Comparison of ENCODE assay signal across 22 cellular contexts in the genomic region with DNA sequence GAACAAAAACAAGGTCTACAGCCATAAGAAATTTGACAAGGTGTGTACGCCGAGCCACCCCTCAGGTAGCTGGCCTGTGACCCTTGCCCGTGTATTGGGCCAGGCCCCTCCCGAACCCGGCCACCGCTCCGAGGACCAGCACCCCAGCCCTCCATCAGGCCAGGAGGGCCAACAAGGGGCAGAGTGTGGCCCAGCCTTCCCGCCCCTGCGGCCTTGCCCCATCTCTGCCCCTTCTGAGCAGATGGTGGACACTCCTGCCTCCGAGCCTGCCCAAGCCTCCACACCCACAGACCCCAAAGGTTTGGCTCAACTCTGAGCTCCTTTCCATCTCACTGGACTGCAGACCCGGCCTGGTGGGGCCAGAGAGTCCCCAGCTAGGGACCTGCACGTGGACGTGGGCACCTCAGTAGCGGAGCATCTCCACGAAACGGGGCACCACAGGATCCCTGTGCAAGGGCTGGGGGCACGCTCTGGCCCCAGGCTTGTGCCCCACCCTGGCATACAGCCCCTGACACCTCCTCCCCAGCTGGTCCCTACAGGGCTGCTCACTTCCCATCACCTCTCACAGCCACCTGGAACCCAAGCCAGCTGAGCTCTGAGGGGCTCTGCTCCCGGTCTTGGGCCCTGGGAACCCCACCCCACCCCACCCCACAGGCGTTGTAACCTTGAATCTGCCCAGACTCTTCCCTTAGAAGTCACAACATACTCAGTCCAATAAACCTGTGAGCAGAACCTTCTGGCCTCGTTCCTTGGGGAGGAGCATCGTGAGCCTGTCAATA. TPM values are rescaled to one million over a fixed set of nuclear protein-coding genes. Genes with fewer than 3 reads are reported as not detected.
DNase-seq lines count a peak whose midpoint lies in the region; ATAC-seq, FAIRE-seq and TF ChIP-seq lines count a peak whose summit lies in the region.
"Had no signal": no experiment of that assay in that cellular context is flagged by ENCODE, and none has a peak within 500 bp of the region (broad histone marks: within the 10 kb centered on the region; RNA-seq: fewer than 3 reads in every experiment).

No MANE protein-coding gene starts in this region.

- TF ChIP-seq EP300 in tibial nerve (IDR thresholded peaks at IDR 0.05) = no peak

- peaks cover 8% of the 10 kb centered on the region for H3K9me3 Mint-ChIP-seq in activated naive CD8-positive, alpha-beta T cell treated with anti-CD3 and anti-CD28 coated beads, Interleukin-2, amount 50 U/mL, for 24 hours
- H3K9me3 Mint-ChIP-seq in stimulated activated naive B cell treated with anti-CD40 and anti-IgM and Interleukin-4, amounts not matched to agents 10 μg/mL and 1 μg/mL and 100 μg/mL, for 72 hours = peaks cover 2 to 5% of the 10 kb centered on the region in 2 donors
- H3K9me3 Mint-ChIP-seq in CD4-positive, alpha-beta T cell = no peaks in the 10 kb centered on the region

- H3K4me3 ChIP-seq in HEK293 (ENCODE audit: low read depth, low read length) (no peak overlapping the region), kidney (ENCODE audit: low read length in 2 of 2) (no peak overlapping the region), tibial nerve (no peak overlapping the region)
- H3K4me3 ChIP-seq: BLaER1, lung, right lobe of liver, transverse colon had no signal

- H3K27ac Mint-ChIP-seq in activated naive CD8-positive, alpha-beta T cell treated with anti-CD3 and anti-CD28 coated beads, Interleukin-2, amount 50 U/mL, for 24 hours = peak overlapping the region; percentile 31
- H3K27ac Mint-ChIP-seq in stimulated activated naive B cell treated with anti-CD40 and anti-IgM and Interleukin-4, amounts not matched to agents 10 μg/mL and 1 μg/mL and 100 μg/mL, for 72 hours = peak overlapping the region; percentile 80
- H3K27ac Mint-ChIP-seq in CD4-positive, alpha-beta T cell = no peak overlapping the region

- TF ChIP-seq POLR2A in tibial nerve (IDR thresholded peaks at IDR 0.05) = no peak

- no peak overlapping the region for H3K4me3 Mint-ChIP-seq in activated naive CD8-positive, alpha-beta T cell treated with anti-CD3 and anti-CD28 coated beads, Interleukin-2, amount 50 U/mL, for 24 hours
- H3K4me3 Mint-ChIP-seq in stimulated activated naive B cell treated with anti-CD40 and anti-IgM and Interleukin-4, amounts not matched to agents 10 μg/mL and 1 μg/mL and 100 μg/mL, for 72 hours = no peak overlapping the region
- no peak overlapping the region for H3K4me3 Mint-ChIP-seq in CD4-positive, alpha-beta T cell

- no peak for ATAC-seq in activated naive CD8-positive, alpha-beta T cell treated with anti-CD3 and anti-CD28 coated beads, Interleukin-2, amount 50 U/mL, for 24 hours
- ATAC-seq in stimulated activated naive B cell treated with anti-CD40 and anti-IgM and Interleukin-4, amounts not matched to agents 10 μg/mL and 1 μg/mL and 100 μg/mL, for 72 hours (replicated peaks) = no peak
- no peak for ATAC-seq in CD4-positive, alpha-beta T cell (ENCODE audit: poor library complexity)
- ATAC-seq: stimulated activated naive CD8-positive, alpha-beta T cell treated with anti-CD3 and anti-CD28 coated beads, Interleukin-15, Interleukin-2, amounts not matched to agents 100 U/mL and 50 U/mL, for 24 hours had no signal

- H3K36me3 ChIP-seq in HEK293 (ENCODE audit: control insufficient read depth in 2 of 2, insufficient read depth in 1 of 2, low read length in 2 of 2) (peaks cover 0 to 44% of the 10 kb centered on the region in 2 experiments; a peak in 2 of 3 replicates), kidney (ENCODE audit: control insufficient read depth in 1 of 2, insufficient read depth in 2 of 2, low read length in 2 of 2) (no peaks in the 10 kb centered on the region), tibial nerve (peaks cover 0 to 29% (median 0%) of the 10 kb centered on the region in 3 donors)
- H3K36me3 ChIP-seq: transverse colon had no signal

- POLR2A ChIA-PET in HEK293 (lab: Yijun Ruan, JAX) = no interaction called here
- POLR2A ChIA-PET in CD4-positive, alpha-beta T cell (lab: Charles Lee) = no interaction called here

- CTCF ChIA-PET in HEK293 (lab: Yijun Ruan, JAX) = interaction anchor here (0.6 to 1.0 kb wide), 5 partner anchors 8 to 207 kb away, joined by 3 to 7 read pairs (median 4); no protein-coding TSS in a partner anchor
- CTCF ChIA-PET in CD4-positive, alpha-beta T cell (lab: Charles Lee) = no interaction called here

- 78 to 83% methylated on average over 21 of the region's 21 CpGs for WGBS in tibial nerve, 2 donors

- intact Hi-C loops in kidney (cut with DNase I) = no loop called here
- intact Hi-C loops in CD4-positive, alpha-beta T cell (cut with DNase I, micrococcal nuclease) = no loop called here

- H3K4me1 ChIP-seq in HEK293 (ENCODE audit: control insufficient read depth, insufficient read depth, low read length) (no peaks in the 10 kb centered on the region), kidney (ENCODE audit: control insufficient read depth in 1 of 2, insufficient read depth in 1 of 2, low read depth in 1 of 2, low read length in 2 of 2) (peaks cover 0 to 3% of the 10 kb centered on the region in 2 donors), tibial nerve (peaks cover 0 to 33% (median 13%) of the 10 kb centered on the region in 4 donors)
- H3K4me1 ChIP-seq: BLaER1, parathyroid adenoma had no signal

- H3K9ac ChIP-seq in kidney (ENCODE audit: low read length in 2 of 2) = no peak overlapping the region
- H3K9ac ChIP-seq: BLaER1, parathyroid adenoma had no signal

- H3K27ac ChIP-seq in HEK293 (ENCODE audit: extremely low read depth, low read depth, low read length) (no peak overlapping the region), kidney (ENCODE audit: low read depth in 2 of 2, low read length in 2 of 2) (no peak overlapping the region), tibial nerve (no peak overlapping the region)
- no peak overlapping the region for H3K27ac ChIP-seq in CD4-positive, alpha-beta T cell (ENCODE audit: low read depth, low read length)
- H3K27ac ChIP-seq: BLaER1, HL-60, parathyroid adenoma, right lobe of liver, transverse colon had no signal

- H3K9me3 ChIP-seq in HEK293 (ENCODE audit: control insufficient read depth, insufficient read depth, low read depth, low read length) (no peaks in the 10 kb centered on the region), kidney (ENCODE audit: control insufficient read depth in 1 of 2, low read length in 2 of 2) (peaks cover 0 to 1% of the 10 kb centered on the region in 2 donors), tibial nerve (peaks cover 0 to 6% (median under 1%) of the 10 kb centered on the region in 4 donors)
- H3K9me3 ChIP-seq in CD4-positive, alpha-beta T cell (ENCODE audit: control insufficient read depth, low read length) = peaks cover 10% of the 10 kb centered on the region
- H3K9me3 ChIP-seq: right lobe of liver had no signal

- TF ChIP-seq CTCF in HEK293 (tag by site-specific recombination; IDR thresholded peaks at IDR 0.05) (no peak), kidney (IDR thresholded peaks at IDR 0.05; ENCODE audit: borderline replicate concordance, extremely low read depth, insufficient read depth) (no peak), tibial nerve (IDR thresholded peaks at IDR 0.05) (no peak)
- no peak for TF ChIP-seq CTCF in CD4-positive, alpha-beta T cell (IDR thresholded peaks at IDR 0.05)

- H3K27me3 ChIP-seq in tibial nerve = peaks cover 4 to 31% of the 10 kb centered on the region in 2 donors
- H3K27me3 ChIP-seq in CD4-positive, alpha-beta T cell (ENCODE audit: control insufficient read depth, insufficient read depth, low read length) = peaks cover 15% of the 10 kb centered on the region

- H3K36me3 Mint-ChIP-seq in activated naive CD8-positive, alpha-beta T cell treated with anti-CD3 and anti-CD28 coated beads, Interleukin-2, amount 50 U/mL, for 24 hours (ENCODE audit: low read depth) = peaks cover 8% of the 10 kb centered on the region
- H3K36me3 Mint-ChIP-seq in stimulated activated naive B cell treated with anti-CD40 and anti-IgM and Interleukin-4, amounts not matched to agents 10 μg/mL and 1 μg/mL and 100 μg/mL, for 72 hours = peaks cover 20 to 28% of the 10 kb centered on the region in 2 donors
- peaks cover 13% of the 10 kb centered on the region for H3K36me3 Mint-ChIP-seq in CD4-positive, alpha-beta T cell (ENCODE audit: low read depth)

- FAIRE-seq in kidney (lab: Jason Lieb, UNC) = no peak
- FAIRE-seq: islet of Langerhans had no signal

- peaks cover 6% of the 10 kb centered on the region for H3K4me1 Mint-ChIP-seq in activated naive CD8-positive, alpha-beta T cell treated with anti-CD3 and anti-CD28 coated beads, Interleukin-2, amount 50 U/mL, for 24 hours
- peaks cover 5 to 8% of the 10 kb centered on the region in 2 donors for H3K4me1 Mint-ChIP-seq in stimulated activated naive B cell treated with anti-CD40 and anti-IgM and Interleukin-4, amounts not matched to agents 10 μg/mL and 1 μg/mL and 100 μg/mL, for 72 hours
- H3K4me1 Mint-ChIP-seq in CD4-positive, alpha-beta T cell (ENCODE audit: low read depth) = peaks cover 5% of the 10 kb centered on the region

- no peak for DNase-seq in activated naive CD8-positive, alpha-beta T cell treated with anti-CD3 and anti-CD28 coated beads, Interleukin-2, amount 50 U/mL, for 24 hours
- DNase-seq in kidney = peak; percentile 61
- no peak for DNase-seq in stimulated activated naive B cell treated with anti-CD40 and anti-IgM and Interleukin-4, amounts not matched to agents 10 μg/mL and 1 μg/mL and 100 μg/mL, for 72 hours
- DNase-seq in tibial nerve (ENCODE audit: low spot score in 2 of 2) = no peak
- no peak for DNase-seq in CD4-positive, alpha-beta T cell
- DNase-seq in epidermal melanocyte (ENCODE audit: insufficient read length, low spot score) = no peak
- DNase-seq: activated CD4-positive, alpha-beta T cell treated with anti-CD3 and anti-CD28 coated beads, Interleukin-2, amount 50 U/mL, for 4 hours; activated naive CD4-positive, alpha-beta T cell treated with Interleukin-2 at 50 U/mL for 16 hours; activated T-cell treated with anti-CD3 and anti-CD28 coated beads for 4 hours; NCI-H1930; stimulated activated naive CD8-positive, alpha-beta T cell treated with anti-CD3 and anti-CD28 coated beads, Interleukin-15, Interleukin-2, amounts not matched to agents 100 U/mL and 50 U/mL, for 24 hours; transverse colon had no signal

- peaks cover 20% of the 10 kb centered on the region for H3K27me3 Mint-ChIP-seq in activated naive CD8-positive, alpha-beta T cell treated with anti-CD3 and anti-CD28 coated beads, Interleukin-2, amount 50 U/mL, for 24 hours
- peaks cover 13 to 15% of the 10 kb centered on the region in 2 donors for H3K27me3 Mint-ChIP-seq in stimulated activated naive B cell treated with anti-CD40 and anti-IgM and Interleukin-4, amounts not matched to agents 10 μg/mL and 1 μg/mL and 100 μg/mL, for 72 hours
- H3K27me3 Mint-ChIP-seq in CD4-positive, alpha-beta T cell = peaks cover 17% of the 10 kb centered on the region

TF ChIP-seq in HEK293, 187 proteins besides CTCF, POLR2A, EP300 and RAD21 (continues in another document):
- TF ChIP-seq ZNF335 (tag by site-specific recombination; conservative IDR thresholded peaks at IDR 0.05) = no peak
- TF ChIP-seq MEIS1 (CRISPR knock-in tag; IDR thresholded peaks at IDR 0.05; ENCODE audit: borderline replicate concordance) = no peak
- TF ChIP-seq ZEB2 (tag by site-specific recombination; IDR thresholded peaks at IDR 0.05) = no peak

RNA-seq across cellular contexts. Expression of a gene that starts 3.3 kb away (rescaled TPM):
- total RNA-seq in kidney (0.19 TPM), tibial nerve (not detected)
- 0.37 TPM for polyA plus RNA-seq in kidney (ENCODE audit: insufficient read depth, low read depth, low replicate concordance)
- not detected for total RNA-seq in CD4-positive, alpha-beta T cell
- total RNA-seq: NCI-H460, right lobe of liver, Right ventricle myocardium inferior had no signal

RNA-seq across cellular contexts. Expression of a gene that starts 11.5 kb away (rescaled TPM):
- total RNA-seq in kidney (1.8 TPM), tibial nerve (not detected)
- 1.0 TPM for polyA plus RNA-seq in kidney (ENCODE audit: insufficient read depth, low read depth, low replicate concordance)
- total RNA-seq in CD4-positive, alpha-beta T cell = not detected
- total RNA-seq: G401, NCI-H460, Right ventricle myocardium inferior, transverse colon had no signal
